1 cellular context compared by ENCODE assay signal in the genomic region with DNA sequence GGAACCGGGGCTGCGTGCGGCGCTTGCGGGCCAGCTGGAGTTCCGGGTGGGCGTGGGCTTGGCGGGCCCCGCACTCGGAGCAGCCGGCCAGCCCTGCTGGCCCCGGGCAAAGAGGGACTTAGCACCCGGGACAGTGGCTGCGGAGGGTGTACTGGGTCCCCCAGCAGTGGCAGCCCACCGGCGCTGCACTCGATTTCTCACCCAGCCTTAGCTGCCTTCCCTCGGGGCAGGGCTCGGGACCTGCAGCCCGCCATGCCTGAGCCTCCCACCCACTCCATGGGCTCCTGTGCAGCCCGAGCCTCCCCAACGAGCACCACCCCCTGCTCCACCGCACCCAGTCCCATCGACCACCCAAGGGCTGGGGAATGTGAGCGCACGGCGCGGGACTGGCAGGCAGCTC. TPM values are rescaled to one million over a fixed set of nuclear protein-coding genes. Genes with fewer than 3 reads are reported as not detected.
"Had no signal": no experiment of that assay in that cellular context is flagged by ENCODE, and none has a peak within 500 bp of the region (broad histone marks: within the 10 kb centered on the region; RNA-seq: fewer than 3 reads in every experiment).

No MANE protein-coding gene starts in this region.

RNA-seq across cellular contexts. Expression of a gene that starts 11.7 kb away (rescaled TPM):
- total RNA-seq: sigmoid colon had no signal
